Comparison of ENCODE assay signal across 8 cellular contexts in the genomic region with DNA sequence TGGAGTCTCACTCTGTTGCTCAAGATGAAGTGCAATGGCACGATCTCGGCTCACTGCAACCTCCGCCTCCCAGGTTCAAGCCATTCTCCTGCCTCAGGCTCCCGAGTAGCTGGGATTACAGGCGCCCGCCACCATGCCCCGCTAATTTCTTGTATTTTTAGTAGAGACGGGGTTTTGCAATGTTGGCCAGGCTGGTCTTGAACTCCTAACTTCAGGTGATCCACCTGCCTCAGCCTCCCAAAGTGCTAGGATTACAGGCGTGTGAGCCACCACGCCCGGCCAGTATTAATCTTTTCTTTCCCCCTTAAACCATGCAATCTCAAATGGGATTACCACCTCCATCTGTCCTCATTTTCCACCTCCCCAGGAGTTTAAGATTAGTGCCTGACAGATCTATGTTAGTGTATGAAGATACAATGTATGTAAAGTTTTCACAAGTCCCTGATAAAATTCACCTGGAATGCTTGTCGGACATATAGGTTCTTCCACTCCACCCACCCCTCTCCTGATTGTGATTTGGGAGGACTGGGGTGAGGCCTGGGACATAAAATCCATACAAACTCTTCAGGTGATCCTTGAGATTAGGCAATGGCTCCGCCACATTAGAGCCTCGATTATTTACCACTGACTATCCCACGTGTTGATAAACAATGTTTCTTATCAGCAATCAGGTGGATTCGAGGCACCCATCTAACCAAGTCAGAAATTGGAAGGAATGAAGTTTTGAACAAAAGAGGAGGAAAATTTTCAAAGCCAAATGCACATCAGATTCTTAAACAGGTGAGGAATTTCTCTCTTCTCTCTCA. TPM values are rescaled to one million over a fixed set of nuclear protein-coding genes. Genes with fewer than 3 reads are reported as not detected.
A peak's percentile ranks its signal among the peaks of the same experiment; 100 is the strongest.
DNase-seq lines count a peak whose midpoint lies in the region; ATAC-seq and TF ChIP-seq lines count a peak whose summit lies in the region.

No MANE protein-coding gene starts in this region.

- no peak overlapping the region for H3K27ac ChIP-seq in RWPE1

- no peaks in the 10 kb centered on the region for H3K9me3 ChIP-seq in mononuclear cell (ENCODE audit: low read depth, low read length)

- CTCF ChIA-PET in MCF 10A (lab: Yijun Ruan, JAX) (interaction anchor here (0.6 to 2.2 kb wide), 16 partner anchors 10 to 930 kb away, joined by 3 to 8 read pairs (median 4); a partner anchor contains a TSS), RWPE1 (lab: Yijun Ruan, JAX) (interaction anchor here (0.7 to 1.6 kb wide), 5 partner anchors 12 to 809 kb away, joined by 3 to 18 read pairs (median 4); no protein-coding TSS in a partner anchor)

- no peak for DNase-seq in stimulated activated naive CD8-positive, alpha-beta T cell treated with anti-CD3 and anti-CD28 coated beads, Interleukin-15, Interleukin-2, amounts not matched to agents 100 U/mL and 50 U/mL, for 24 hours
- DNase-seq in MCF 10A (ENCODE audit: unreplicated experiment) (peak; percentile 4), omental fat pad (ENCODE audit: low spot score) (no peak), RWPE1 (ENCODE audit: low spot score) (no peak), RKO (ENCODE audit: low spot score) (no peak), KBM-7 (no peak)

- no peaks in the 10 kb centered on the region for H3K9me3 Mint-ChIP-seq in stimulated activated naive CD8-positive, alpha-beta T cell treated with anti-CD3 and anti-CD28 coated beads, Interleukin-15, Interleukin-2, amounts not matched to agents 100 ng/mL and 50 ng/mL, for 24 hours
- no peaks in the 10 kb centered on the region for H3K9me3 Mint-ChIP-seq in MCF 10A (ENCODE audit: unreplicated experiment)

- no peak for ATAC-seq in stimulated activated naive CD8-positive, alpha-beta T cell treated with anti-CD3 and anti-CD28 coated beads, Interleukin-15, Interleukin-2, amounts not matched to agents 100 U/mL and 50 U/mL, for 24 hours
- ATAC-seq in omental fat pad (ENCODE audit: low FRiP score), result no peak

- intact Hi-C loops in MCF 10A (cut with micrococcal nuclease), result loop anchor here (2.0 to 10.0 kb wide), 3 partner anchors 59 to 699 kb away; a partner anchor contains a TSS

- peaks cover 16% of the 10 kb centered on the region for H3K36me3 Mint-ChIP-seq in stimulated activated naive CD8-positive, alpha-beta T cell treated with anti-CD3 and anti-CD28 coated beads, Interleukin-15, Interleukin-2, amounts not matched to agents 100 ng/mL and 50 ng/mL, for 24 hours (ENCODE audit: low read depth)
- H3K36me3 Mint-ChIP-seq in MCF 10A (ENCODE audit: insufficient read depth, unreplicated experiment), result peaks cover 16% of the 10 kb centered on the region

- BruUV-seq in MCF 10A (replicated peaks; lab: Mats Ljungman, UMichigan), result no TSS peak

- peak overlapping the region; percentile 82 for H3K4me3 ChIP-seq in mononuclear cell (ENCODE audit: low read length)

- in situ Hi-C loops in KBM-7 (cut with MboI; ENCODE audit: low pct_unique_long_range_greater_than_20kb, low sequenced_read_pairs), result loop anchor here (25.0 kb wide), 1 partner anchor 404 kb away; a partner anchor contains a TSS

- H3K4me1 ChIP-seq in mononuclear cell (ENCODE audit: insufficient read depth, low read length), result peaks cover 56% of the 10 kb centered on the region

- no peaks in the 10 kb centered on the region for H3K27me3 Mint-ChIP-seq in stimulated activated naive CD8-positive, alpha-beta T cell treated with anti-CD3 and anti-CD28 coated beads, Interleukin-15, Interleukin-2, amounts not matched to agents 100 ng/mL and 50 ng/mL, for 24 hours
- H3K27me3 Mint-ChIP-seq in MCF 10A (ENCODE audit: insufficient read depth, unreplicated experiment), result no peaks in the 10 kb centered on the region

- POLR2A ChIA-PET in MCF 10A (lab: Yijun Ruan, JAX), result interaction anchor here (0.7 to 2.3 kb wide), 14 partner anchors 10 to 488 kb away, joined by 3 to 21 read pairs (median 6); a partner anchor contains a TSS
- POLR2A ChIA-PET in RWPE1 (lab: Yijun Ruan, JAX; ENCODE audit: low non-redundant PET), result no interaction called here

- H3K27ac Mint-ChIP-seq in stimulated activated naive CD8-positive, alpha-beta T cell treated with anti-CD3 and anti-CD28 coated beads, Interleukin-15, Interleukin-2, amounts not matched to agents 100 ng/mL and 50 ng/mL, for 24 hours, result peak overlapping the region; percentile 92
- peak overlapping the region; percentile 88 for H3K27ac Mint-ChIP-seq in MCF 10A (ENCODE audit: low read depth, unreplicated experiment)

- peak overlapping the region; percentile 94 for H3K4me3 Mint-ChIP-seq in stimulated activated naive CD8-positive, alpha-beta T cell treated with anti-CD3 and anti-CD28 coated beads, Interleukin-15, Interleukin-2, amounts not matched to agents 100 ng/mL and 50 ng/mL, for 24 hours
- H3K4me3 Mint-ChIP-seq in MCF 10A (ENCODE audit: unreplicated experiment), result peak overlapping the region; percentile 93

- H3K27me3 ChIP-seq in mononuclear cell (ENCODE audit: insufficient read depth, low read length), result no peaks in the 10 kb centered on the region

- H3K4me1 Mint-ChIP-seq in stimulated activated naive CD8-positive, alpha-beta T cell treated with anti-CD3 and anti-CD28 coated beads, Interleukin-15, Interleukin-2, amounts not matched to agents 100 ng/mL and 50 ng/mL, for 24 hours (ENCODE audit: low read depth), result peaks cover 40% of the 10 kb centered on the region
- H3K4me1 Mint-ChIP-seq in MCF 10A (ENCODE audit: insufficient read depth, unreplicated experiment), result peaks cover 12% of the 10 kb centered on the region

- TF ChIP-seq CTCF in MCF 10A (IDR thresholded peaks at IDR 0.05; ENCODE audit: unreplicated experiment) (no peak), omental fat pad (IDR thresholded peaks at IDR 0.05) (no peak), RWPE1 (conservative IDR thresholded peaks at IDR 0.05; ENCODE audit: low read depth) (no peak)

RNA-seq across cellular contexts. Expression of a gene that starts 1.2 kb away (rescaled TPM):
- total RNA-seq in MCF 10A (2022), result 73.5 and 88.0 TPM in 2 replicates
- 41.1 TPM for total RNA-seq in mononuclear cell
- total RNA-seq in omental fat pad, result 10 to 100 TPM; 40.8 to 57.0 (median 47.6) TPM

RNA-seq across cellular contexts. Expression of a gene that starts 58.1 kb away (rescaled TPM):
- total RNA-seq in MCF 10A (2022) (1.1 and 1.9 TPM in 2 replicates), mononuclear cell (3.8 TPM), omental fat pad (1 to 10 TPM in 3 of 4 donors, not detected in 1; 1.8 to 2.8 (median 2.4) TPM)
